ENCODE assay signal across 32 cellular contexts in the genomic region with DNA sequence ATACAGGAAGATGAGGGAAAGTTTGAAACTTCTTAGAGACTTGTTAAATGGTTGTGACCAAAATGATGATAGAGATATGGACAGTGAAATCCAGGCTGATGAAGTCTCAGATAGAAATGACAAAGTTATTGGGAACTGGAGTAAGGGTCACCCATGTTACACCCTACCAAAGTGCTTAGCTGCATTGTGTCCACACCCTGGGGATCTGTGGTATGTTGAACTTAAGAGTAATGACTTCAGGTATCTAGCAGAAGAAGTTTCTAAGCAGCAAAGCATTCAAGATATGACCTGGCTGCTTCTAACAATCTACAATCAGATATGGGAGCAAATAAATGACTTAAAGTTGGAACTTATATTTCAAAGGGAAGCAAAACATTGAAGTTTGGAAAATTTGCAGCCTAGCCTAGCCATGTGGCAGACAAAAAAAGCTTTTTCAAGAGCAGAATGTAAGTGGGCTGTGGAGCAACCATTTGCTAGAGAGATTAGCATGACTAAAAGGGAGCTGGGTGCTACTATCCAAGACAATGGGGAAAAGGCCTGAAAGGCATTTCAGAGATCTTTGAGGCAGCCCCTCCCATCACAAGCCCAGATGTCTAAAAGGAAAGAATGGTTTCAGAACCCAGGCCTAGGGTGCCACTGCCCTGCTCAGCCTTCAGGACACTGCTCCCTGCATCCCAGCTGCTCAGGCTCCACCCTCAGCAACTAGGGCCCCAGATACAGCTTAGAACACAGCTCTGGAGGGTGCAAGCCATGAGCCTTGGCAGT. TPM values are rescaled to one million over a fixed set of nuclear protein-coding genes. Genes with fewer than 3 reads are reported as not detected.
"Had no signal": no experiment of that assay in that cellular context is flagged by ENCODE, and none has a peak within 500 bp of the region (broad histone marks: within the 10 kb centered on the region; RNA-seq: fewer than 3 reads in every experiment).

No MANE protein-coding gene starts in this region.

- H3K27me3 Mint-ChIP-seq: activated CD8-positive, alpha-beta memory T cell treated with anti-CD3 and anti-CD28 coated beads, Interleukin-2, amount 10 ng/mL, durations not matched to agents 7 days and 5 days; activated naive CD4-positive, alpha-beta T cell treated with anti-CD3 and anti-CD28 coated beads, Interleukin-2, amount 50 U/mL, for 24 hours; central memory CD8-positive, alpha-beta T cell; stimulated activated naive B cell treated with anti-CD40 and anti-IgM and Interleukin-4, amounts not matched to agents 10 μg/mL and 1 μg/mL and 100 μg/mL, for 72 hours had no signal

- H3K4me1 ChIP-seq: breast epithelium, esophagus squamous epithelium, heart right ventricle, left lung, lower lobe of right lung, pancreas, prostate gland, stomach, suprapubic skin, tibial artery had no signal

- ATAC-seq: activated CD4-positive, alpha-beta T cell treated with anti-CD3 and anti-CD28 coated beads for 36 hours; activated CD8-positive, alpha-beta memory T cell treated with anti-CD3 and anti-CD28 coated beads, Interleukin-2, amount 10 ng/mL, durations not matched to agents 7 days and 5 days; activated CD8-positive, alpha-beta T cell treated with anti-CD3 and anti-CD28 coated beads, Interleukin-2, amount 10 ng/mL, durations not matched to agents 7 days and 5 days; activated naive CD8-positive, alpha-beta T cell treated with anti-CD3 and anti-CD28 coated beads, Interleukin-2, amount 50 U/mL, for 24 hours; heart right ventricle; left lung; lower lobe of right lung; naive thymus-derived CD8-positive, alpha-beta T cell; pancreas; stimulated activated naive B cell treated with anti-CD40 and anti-IgM and Interleukin-4, amounts not matched to agents 10 μg/mL and 1 μg/mL and 100 μg/mL, for 72 hours had no signal

- H3K27ac ChIP-seq: breast epithelium, esophagus squamous epithelium, heart right ventricle, left lung, lower lobe of right lung, pancreas, prostate gland, stomach, suprapubic skin, tibial artery had no signal

- H3K4me3 ChIP-seq: breast epithelium, esophagus squamous epithelium, heart right ventricle, left lung, lower lobe of right lung, pancreas, prostate gland, smooth muscle cell, stomach, suprapubic skin, tibial artery had no signal

- H3K36me3 ChIP-seq: breast epithelium, esophagus squamous epithelium, heart right ventricle, left lung, lower lobe of right lung, pancreas, prostate gland, stomach, suprapubic skin, tibial artery had no signal

- H3K4me3 Mint-ChIP-seq: activated CD4-positive, alpha-beta T cell treated with anti-CD3 and anti-CD28 coated beads for 36 hours; activated CD8-positive, alpha-beta memory T cell treated with anti-CD3 and anti-CD28 coated beads, Interleukin-2, amount 10 ng/mL, durations not matched to agents 7 days and 5 days; activated CD8-positive, alpha-beta T cell treated with anti-CD3 and anti-CD28 coated beads, Interleukin-2, amount 10 ng/mL, durations not matched to agents 7 days and 5 days; activated naive CD4-positive, alpha-beta T cell treated with anti-CD3 and anti-CD28 coated beads, Interleukin-2, amount 50 U/mL, for 24 hours; activated naive CD8-positive, alpha-beta T cell treated with anti-CD3 and anti-CD28 coated beads, Interleukin-2, amount 50 U/mL, for 24 hours; central memory CD8-positive, alpha-beta T cell; dendritic cell treated with granulocyte-macrophage colony-stimulating factor and Interleukin-4, amounts not matched to agents 40 ng/mL and 50 ng/mL, for 4 days; naive thymus-derived CD8-positive, alpha-beta T cell; neural crest cell; stimulated activated naive B cell treated with anti-CD40 and anti-IgM and Interleukin-4, amounts not matched to agents 10 μg/mL and 1 μg/mL and 100 μg/mL, for 72 hours; T-helper 2 cell treated with Interferon-gamma antibody and Interleukin-4, amounts not matched to agents 5 μg/mL and 100 μg/mL, for 36 hours had no signal

- H3K4me1 Mint-ChIP-seq: activated CD4-positive, alpha-beta T cell treated with anti-CD3 and anti-CD28 coated beads for 36 hours; activated CD8-positive, alpha-beta memory T cell treated with anti-CD3 and anti-CD28 coated beads, Interleukin-2, amount 10 ng/mL, durations not matched to agents 7 days and 5 days; activated naive CD4-positive, alpha-beta T cell treated with anti-CD3 and anti-CD28 coated beads, Interleukin-2, amount 50 U/mL, for 24 hours; activated naive CD8-positive, alpha-beta T cell treated with anti-CD3 and anti-CD28 coated beads, Interleukin-2, amount 50 U/mL, for 24 hours; central memory CD8-positive, alpha-beta T cell; naive thymus-derived CD8-positive, alpha-beta T cell; stimulated activated naive B cell treated with anti-CD40 and anti-IgM and Interleukin-4, amounts not matched to agents 10 μg/mL and 1 μg/mL and 100 μg/mL, for 72 hours had no signal

- H3K27me3 ChIP-seq: breast epithelium, esophagus squamous epithelium, heart right ventricle, left lung, pancreas, stomach, suprapubic skin, tibial artery had no signal

- H3K9me3 Mint-ChIP-seq: activated T-helper 2 cell treated with anti-CD3 and anti-CD28 coated beads, Interferon-gamma antibody, Interleukin-2, Interleukin-4, amounts not matched to agents 10 μg/mL and 5 μg/mL and 100 μg/mL, durations not matched to agents 14 hours and 24 hours and 36 hours; dendritic cell treated with granulocyte-macrophage colony-stimulating factor and Interleukin-4, amounts not matched to agents 40 ng/mL and 50 ng/mL, for 4 days; neural crest cell; T-helper 2 cell treated with Interferon-gamma antibody and Interleukin-4, amounts not matched to agents 5 μg/mL and 100 μg/mL, for 36 hours had no signal

- H3K36me3 Mint-ChIP-seq: activated CD8-positive, alpha-beta memory T cell treated with anti-CD3 and anti-CD28 coated beads, Interleukin-2, amount 10 ng/mL, durations not matched to agents 7 days and 5 days; activated naive CD4-positive, alpha-beta T cell treated with anti-CD3 and anti-CD28 coated beads, Interleukin-2, amount 50 U/mL, for 24 hours; naive thymus-derived CD8-positive, alpha-beta T cell; stimulated activated naive B cell treated with anti-CD40 and anti-IgM and Interleukin-4, amounts not matched to agents 10 μg/mL and 1 μg/mL and 100 μg/mL, for 72 hours had no signal

- H3K9me3 ChIP-seq: esophagus squamous epithelium, left lung, lower lobe of right lung, pancreas, prostate gland, suprapubic skin, tibial artery had no signal

- H3K27ac Mint-ChIP-seq: activated CD4-positive, alpha-beta T cell treated with anti-CD3 and anti-CD28 coated beads for 36 hours; activated CD8-positive, alpha-beta memory T cell treated with anti-CD3 and anti-CD28 coated beads, Interleukin-2, amount 10 ng/mL, durations not matched to agents 7 days and 5 days; activated CD8-positive, alpha-beta T cell treated with anti-CD3 and anti-CD28 coated beads, Interleukin-2, amount 10 ng/mL, durations not matched to agents 7 days and 5 days; activated naive CD4-positive, alpha-beta T cell treated with anti-CD3 and anti-CD28 coated beads, Interleukin-2, amount 50 U/mL, for 24 hours; activated naive CD8-positive, alpha-beta T cell treated with anti-CD3 and anti-CD28 coated beads, Interleukin-2, amount 50 U/mL, for 24 hours; activated T-helper 2 cell treated with anti-CD3 and anti-CD28 coated beads, Interferon-gamma antibody, Interleukin-2, Interleukin-4, amounts not matched to agents 10 μg/mL and 5 μg/mL and 100 μg/mL, durations not matched to agents 14 hours and 24 hours and 36 hours; dendritic cell treated with granulocyte-macrophage colony-stimulating factor and Interleukin-4, amounts not matched to agents 40 ng/mL and 50 ng/mL, for 4 days; naive thymus-derived CD8-positive, alpha-beta T cell; stimulated activated naive B cell treated with anti-CD40 and anti-IgM and Interleukin-4, amounts not matched to agents 10 μg/mL and 1 μg/mL and 100 μg/mL, for 72 hours; T-helper 2 cell treated with Interferon-gamma antibody and Interleukin-4, amounts not matched to agents 5 μg/mL and 100 μg/mL, for 36 hours had no signal

- DNase-seq: activated CD4-positive, alpha-beta T cell treated with anti-CD3 and anti-CD28 coated beads for 36 hours; activated CD4-positive, CD25-positive, alpha-beta regulatory T cell; activated CD8-positive, alpha-beta memory T cell treated with anti-CD3 and anti-CD28 coated beads, Interleukin-2, amount 10 ng/mL, durations not matched to agents 7 days and 5 days; activated CD8-positive, alpha-beta T cell treated with anti-CD3 and anti-CD28 coated beads, Interleukin-2, amount 10 ng/mL, durations not matched to agents 7 days and 5 days; activated naive CD8-positive, alpha-beta T cell treated with anti-CD3 and anti-CD28 coated beads, Interleukin-2, amount 50 U/mL, for 24 hours; activated T-cell treated with anti-CD3 and anti-CD28 coated beads, Interleukin-2, amount 50 U/mL, for 48 hours; esophagus squamous epithelium; foreskin melanocyte; heart right ventricle; left lung; lower lobe of right lung; mesenchymal stem cell; naive thymus-derived CD8-positive, alpha-beta T cell; nucleus accumbens; pancreas; retina; stimulated activated CD4-positive, alpha-beta T cell treated with anti-CD3 and anti-CD28 coated beads, Interleukin-2, amount 100 ng/mL, for 24 hours; stimulated activated naive B cell treated with anti-CD40 and anti-IgM and Interleukin-4, amounts not matched to agents 10 μg/mL and 1 μg/mL and 100 μg/mL, for 72 hours; stomach; tibial artery had no signal

RNA-seq across cellular contexts. Expression of a gene that starts 24.5 kb away (rescaled TPM):
- total RNA-seq: activated CD4-positive, alpha-beta T cell treated with anti-CD3 and anti-CD28 coated beads for 36 hours; activated CD8-positive, alpha-beta memory T cell treated with anti-CD3 and anti-CD28 coated beads, Interleukin-2, amount 10 ng/mL, durations not matched to agents 7 days and 5 days; activated CD8-positive, alpha-beta T cell treated with anti-CD3 and anti-CD28 coated beads, Interleukin-2, amount 10 ng/mL, durations not matched to agents 7 days and 5 days; activated T-helper 2 cell treated with anti-CD3 and anti-CD28 coated beads, Interferon-gamma antibody, Interleukin-2, Interleukin-4, amounts not matched to agents 10 μg/mL and 5 μg/mL and 100 μg/mL, durations not matched to agents 14 hours and 24 hours and 36 hours; glomerular endothelial cell; heart right ventricle; lower lobe of right lung; naive thymus-derived CD8-positive, alpha-beta T cell; neural crest cell; ureter had no signal
- polyA plus RNA-seq: heart right ventricle; naive thymus-derived CD8-positive, alpha-beta T cell; pancreas; smooth muscle cell had no signal
